Comparison of ENCODE assay signal across 11 cellular contexts in genomic region chr15:69762373-69763148, GRCh38.
DNase-seq lines count a peak whose midpoint lies in the region; ATAC-seq and TF ChIP-seq lines count a peak whose summit lies in the region.
"Had no signal": no experiment of that assay in that cellular context is flagged by ENCODE, and none has a peak within 500 bp of the region (broad histone marks: within the 10 kb centered on the region; RNA-seq: fewer than 3 reads in every experiment).

No MANE protein-coding gene starts in this region.

- TF ChIP-seq CTCF in HCT116 (IDR thresholded peaks at IDR 0.05 in 2 of 3, conservative IDR thresholded peaks at IDR 0.05 in 1 of 3; ENCODE audit: borderline replicate concordance in 1 of 3, insufficient read depth in 1 of 3, low read depth in 2 of 3, low read length in 2 of 3) = peak; percentile 33 to 51 (median 45); a peak in 4 of 6 replicates
- peak; percentile 40; the same call in 1 of the 2 replicates for TF ChIP-seq CTCF in PC-3 (conservative IDR thresholded peaks at IDR 0.05; ENCODE audit: low read depth, low read length)
- peak; percentile 32 for TF ChIP-seq CTCF in foreskin keratinocyte (conservative IDR thresholded peaks at IDR 0.05)

- no peak overlapping the region for H3K9ac ChIP-seq in HCT116 (ENCODE audit: low read length)
- no peak overlapping the region for H3K9ac ChIP-seq in PC-3 (ENCODE audit: low read length)

- H3K27ac ChIP-seq in HCT116 (ENCODE audit: low read depth, low read length) = no peak overlapping the region
- H3K27ac ChIP-seq in PC-3 (ENCODE audit: low read length) = no peak overlapping the region
- H3K27ac ChIP-seq in foreskin keratinocyte = no peak overlapping the region
- H3K27ac ChIP-seq: esophagus squamous epithelium, thoracic aorta had no signal

- peaks cover 32 to 36% (median 33%) of the 10 kb centered on the region in 3 donors for H3K27me3 Mint-ChIP-seq in immature natural killer cell (ENCODE audit: low read depth in 3 of 3)

- DNase-seq in NCI-H1694 treated with DMSO at 0.1 percent for 48 hours (lab: John Stamatoyannopoulos, UW) = peak; percentile 28
- DNase-seq in NCI-H1694 (lab: John Stamatoyannopoulos, UW) = no peak
- DNase-seq in HCT116 (ENCODE audit: low read depth, low spot score) = peak; percentile 26
- DNase-seq in PC-3 = peak; percentile 27
- no peak for DNase-seq in foreskin keratinocyte
- no peak for DNase-seq in EL
- no peak for DNase-seq in immature natural killer cell
- DNase-seq: esophagus squamous epithelium had no signal

- H3K4me2 ChIP-seq in HCT116 (ENCODE audit: low read length) (no peak overlapping the region), PC-3 (ENCODE audit: low read length) (no peak overlapping the region)

- CTCF ChIA-PET in HCT116 (lab: Charles Lee) (interaction anchor here (1.0 to 1.2 kb wide), 5 partner anchors 22 to 704 kb away, joined by 3 read pairs; no protein-coding TSS in a partner anchor), PC-3 (lab: Charles Lee) (no interaction called here)

- no peak overlapping the region for H2AFZ ChIP-seq in HCT116 (ENCODE audit: low read depth, low read length, poor library complexity, severe bottlenecking)
- H2AFZ ChIP-seq in PC-3 (ENCODE audit: low read length) = no peak overlapping the region

- RAD21 ChIA-PET in HCT116 (lab: Charles Lee; ENCODE audit: low non-redundant PET in 1 of 2, low total read pairs in 2 of 2, uncharacterized antibody in 2 of 2, unreplicated experiment in 2 of 2) = no interaction called here

- no peaks in the 10 kb centered on the region for H3K9me3 ChIP-seq in HCT116 (ENCODE audit: control insufficient read depth in 1 of 2, insufficient read depth in 1 of 2, low read depth in 1 of 2, low read length in 2 of 2)
- H3K9me3 ChIP-seq in PC-3 (ENCODE audit: low read length) = no peaks in the 10 kb centered on the region; the same call in 1 of the 2 replicates
- H3K9me3 ChIP-seq: thoracic aorta had no signal

- ATAC-seq in HCT116 (peak; percentile 73), PC-3 (no peak), foreskin keratinocyte (no peak), HG03039 (IDR thresholded peaks at IDR 0.05; ENCODE audit: unreplicated experiment) (no peak)

- peaks cover 40 to 46% of the 10 kb centered on the region in 2 donors for H3K4me1 Mint-ChIP-seq in immature natural killer cell

- H3K9me3 Mint-ChIP-seq in immature natural killer cell = peaks cover 0 to 3% (median 0%) of the 10 kb centered on the region in 6 donors

- no peak overlapping the region for H3K4me3 ChIP-seq in HCT116 (replicated peaks in 1 of 2; ENCODE audit: low read depth in 1 of 2, low read length in 2 of 2)
- no peak overlapping the region for H3K4me3 ChIP-seq in PC-3 (ENCODE audit: low read length)
- H3K4me3 ChIP-seq: esophagus squamous epithelium, lung, thoracic aorta had no signal

- no peak overlapping the region for H3K27ac Mint-ChIP-seq in immature natural killer cell

- POLR2A ChIA-PET in HCT116 (lab: Charles Lee) = no interaction called here
- POLR2A ChIA-PET in PC-3 (lab: Charles Lee; ENCODE audit: unreplicated experiment) = no interaction called here

- H3K27me3 ChIP-seq in HCT116 (ENCODE audit: insufficient read depth, low read length) (peaks cover 15% of the 10 kb centered on the region; the same call in 1 of the 2 replicates), PC-3 (ENCODE audit: low read length) (no peaks in the 10 kb centered on the region), foreskin keratinocyte (peaks cover 27% of the 10 kb centered on the region)

- intact Hi-C loops in HCT116 (cut with micrococcal nuclease) (no loop called here), PC-3 (cut with micrococcal nuclease) (no loop called here)

- TF ChIP-seq RAD21 in HCT116 (IDR thresholded peaks at IDR 0.05; ENCODE audit: low read depth) = peak; percentile 70

- H3K36me3 Mint-ChIP-seq in immature natural killer cell = no peaks in the 10 kb centered on the region

- H3K36me3 ChIP-seq in HCT116 (ENCODE audit: control insufficient read depth in 1 of 2, insufficient read depth in 2 of 2, low read length in 2 of 2) (no peaks in the 10 kb centered on the region), PC-3 (ENCODE audit: low read depth, low read length) (no peaks in the 10 kb centered on the region)
- H3K36me3 ChIP-seq: esophagus squamous epithelium, thoracic aorta had no signal

- TF ChIP-seq POLR2A in HCT116 (IDR thresholded peaks at IDR 0.05; ENCODE audit: borderline replicate concordance, extremely low read depth, insufficient read depth, insufficient read length) = no peak

- BruUV-seq in HCT116 (replicated peaks; lab: Mats Ljungman, UMichigan) = no TSS peak
- BruUV-seq in PC-3 (replicated peaks; lab: Mats Ljungman, UMichigan) = no TSS peak

- no peaks in the 10 kb centered on the region for H3K79me2 ChIP-seq in HCT116 (ENCODE audit: insufficient read depth, low read length)
- no peaks in the 10 kb centered on the region for H3K79me2 ChIP-seq in PC-3 (ENCODE audit: low read length)

- H3K4me3 Mint-ChIP-seq in immature natural killer cell = no peak overlapping the region

- H3K4me1 ChIP-seq in HCT116 (ENCODE audit: control insufficient read depth in 1 of 2, insufficient read depth in 2 of 2, low read length in 2 of 2) (peaks cover 22 to 38% of the 10 kb centered on the region in 2 experiments), PC-3 (ENCODE audit: insufficient read depth, low read length) (peaks cover 24% of the 10 kb centered on the region), foreskin keratinocyte (peaks cover 15% of the 10 kb centered on the region)

- no peaks in the 10 kb centered on the region for H3F3A ChIP-seq in PC-3 (ENCODE audit: low read length, unreplicated experiment)

- no peaks in the 10 kb centered on the region for H4K20me1 ChIP-seq in HCT116 (ENCODE audit: insufficient read depth)
- H4K20me1 ChIP-seq in PC-3 (ENCODE audit: low read length) = no peaks in the 10 kb centered on the region

- no peaks in the 10 kb centered on the region for H3K9me2 ChIP-seq in HCT116 (ENCODE audit: insufficient read depth)
- H3K9me2 ChIP-seq in PC-3 (replicated peaks; ENCODE audit: low read length) = no peaks in the 10 kb centered on the region

TF ChIP-seq in HCT116, 20 proteins besides CTCF, POLR2A, EP300 and RAD21:
- TF ChIP-seq ZFX (IDR thresholded peaks at IDR 0.05) (no peak), JUND (IDR thresholded peaks at IDR 0.05) (no peak), ATF3 (IDR thresholded peaks at IDR 0.05) (no peak), CBX3 (IDR thresholded peaks at IDR 0.05; ENCODE audit: low read depth) (no peak), SP1 (IDR thresholded peaks at IDR 0.05; ENCODE audit: low read depth) (no peak)

Comparison
In these comparisons a context has a peak if more than half of its experiments do, and no peak if none do; other contexts are left out.
1. DNase-seq: peak in NCI-H1694 treated with DMSO at 0.1 percent for 48 hours (single experiment), HCT116 (single experiment) and PC-3 (single experiment); none in NCI-H1694 (single experiment), foreskin keratinocyte (0 of 2), EL (single experiment) and immature natural killer cell (0 of 3).
2. Peak in every context shown above with its lines, with median percentiles within 50 percentile points of each other: CTCF ChIP-seq.